In the genomic region with DNA sequence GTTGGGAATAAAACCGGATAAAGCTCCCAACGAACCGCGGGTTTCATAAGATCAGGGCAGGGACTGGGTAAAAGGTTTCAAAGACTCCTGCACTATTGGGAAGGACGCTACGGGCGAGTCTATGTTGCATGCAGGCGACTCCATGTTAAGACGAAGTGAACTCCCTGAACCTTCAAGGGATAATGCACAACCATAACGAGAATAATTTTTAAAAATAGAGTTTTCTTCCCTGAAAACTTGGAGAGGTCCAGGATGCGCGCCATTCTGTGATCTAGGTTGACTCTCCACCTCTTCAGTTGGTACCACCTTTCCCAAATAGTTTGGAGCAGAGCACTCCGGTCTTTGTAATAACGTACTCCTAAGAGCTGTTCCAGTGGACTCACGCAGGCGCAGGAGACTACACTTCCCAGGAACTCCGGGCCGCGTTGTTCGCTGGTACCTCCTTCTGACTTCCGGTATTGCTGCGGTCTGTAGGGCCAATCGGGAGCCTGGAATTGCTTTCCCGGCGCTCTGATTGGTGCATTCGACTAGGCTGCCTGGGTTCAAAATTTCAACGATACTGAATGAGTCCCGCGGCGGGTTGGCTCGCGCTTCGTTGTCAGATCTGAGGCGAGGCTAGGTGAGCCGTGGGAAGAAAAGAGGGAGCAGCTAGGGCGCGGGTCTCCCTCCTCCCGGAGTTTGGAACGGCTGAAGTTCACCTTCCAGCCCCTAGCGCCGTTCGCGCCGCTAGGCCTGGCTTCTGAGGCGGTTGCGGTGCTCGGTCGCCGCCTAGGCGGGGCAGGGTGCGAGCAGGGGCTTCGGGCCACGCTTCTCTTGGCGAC, we compare ENCODE assay signal across 8 cellular contexts. TPM values are rescaled to one million over a fixed set of nuclear protein-coding genes. Genes with fewer than 3 reads are reported as not detected.
A peak's percentile ranks its signal among the peaks of the same experiment; 100 is the strongest.
DNase-seq lines count a peak whose midpoint lies in the region; ATAC-seq and TF ChIP-seq lines count a peak whose summit lies in the region.

A gene with protein sequence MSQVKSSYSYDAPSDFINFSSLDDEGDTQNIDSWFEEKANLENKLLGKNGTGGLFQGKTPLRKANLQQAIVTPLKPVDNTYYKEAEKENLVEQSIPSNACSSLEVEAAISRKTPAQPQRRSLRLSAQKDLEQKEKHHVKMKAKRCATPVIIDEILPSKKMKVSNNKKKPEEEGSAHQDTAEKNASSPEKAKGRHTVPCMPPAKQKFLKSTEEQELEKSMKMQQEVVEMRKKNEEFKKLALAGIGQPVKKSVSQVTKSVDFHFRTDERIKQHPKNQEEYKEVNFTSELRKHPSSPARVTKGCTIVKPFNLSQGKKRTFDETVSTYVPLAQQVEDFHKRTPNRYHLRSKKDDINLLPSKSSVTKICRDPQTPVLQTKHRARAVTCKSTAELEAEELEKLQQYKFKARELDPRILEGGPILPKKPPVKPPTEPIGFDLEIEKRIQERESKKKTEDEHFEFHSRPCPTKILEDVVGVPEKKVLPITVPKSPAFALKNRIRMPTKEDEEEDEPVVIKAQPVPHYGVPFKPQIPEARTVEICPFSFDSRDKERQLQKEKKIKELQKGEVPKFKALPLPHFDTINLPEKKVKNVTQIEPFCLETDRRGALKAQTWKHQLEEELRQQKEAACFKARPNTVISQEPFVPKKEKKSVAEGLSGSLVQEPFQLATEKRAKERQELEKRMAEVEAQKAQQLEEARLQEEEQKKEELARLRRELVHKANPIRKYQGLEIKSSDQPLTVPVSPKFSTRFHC (plus strand): TSS at position 562 of the 821 bp plus-strand sequence. CDS start 18,187 bp downstream, outside the sequence.

- H3K36me3 ChIP-seq in BLaER1 (peaks cover 18% of the 10 kb centered on the region), kidney epithelial cell (ENCODE audit: control insufficient read depth, insufficient read depth, low read length) (no peaks in the 10 kb centered on the region)

- H3K27me3 ChIP-seq in BLaER1 (no peaks in the 10 kb centered on the region), kidney epithelial cell (ENCODE audit: control insufficient read depth, insufficient read depth, low read length) (no peaks in the 10 kb centered on the region)

- ATAC-seq in HG03439 (IDR thresholded peaks at IDR 0.05; ENCODE audit: unreplicated experiment), result peak; percentile 93

- no peaks in the 10 kb centered on the region for H3K9me3 ChIP-seq in BLaER1

- TF ChIP-seq CTCF in choroid plexus epithelial cell (conservative IDR thresholded peaks at IDR 0.05; ENCODE audit: low read depth, low read length), result peak; percentile 30
- TF ChIP-seq CTCF in kidney epithelial cell (IDR thresholded peaks at IDR 0.05; ENCODE audit: insufficient read depth, low read length, poor library complexity, severe bottlenecking), result peak; percentile 22

- H3K9ac ChIP-seq in BLaER1, result peak within 1 kb of the TSS; percentile 85

- peak within 1 kb of the TSS; percentile 74 for H3K4me2 ChIP-seq in BLaER1

- peak within 1 kb of the TSS; percentile 83 for H3K27ac ChIP-seq in BLaER1

- H3K4me1 ChIP-seq in BLaER1, result peaks cover 44% of the 10 kb centered on the region

- DNase-seq in GM19238 (ENCODE audit: insufficient read length, low spot score) (peak; percentile 95), NCI-H510A (lab: John Stamatoyannopoulos, UW) (peak; percentile 97), choroid plexus epithelial cell (ENCODE audit: low read depth) (peak; percentile 98), kidney epithelial cell (ENCODE audit: low read depth) (peak; percentile 89)
- DNase-seq in activated CD4-positive, alpha-beta T cell treated with anti-CD3 and anti-CD28 coated beads for 1 hour, result peak; percentile 67
- peak; percentile 55 to 59 for DNase-seq in stimulated activated CD4-positive, alpha-beta T cell treated with anti-CD3 and anti-CD28 coated beads, Interleukin-1b, Interleukin-23, amount 100 ng/mL, for 1 hour (ENCODE audit: low read depth in 2 of 2)

- peak within 1 kb of the TSS; percentile 80 for H3K4me3 ChIP-seq in BLaER1
- H3K4me3 ChIP-seq in choroid plexus epithelial cell (ENCODE audit: low read depth, low read length), result peak within 1 kb of the TSS; percentile 76
- peak within 1 kb of the TSS; percentile 83 for H3K4me3 ChIP-seq in kidney epithelial cell (ENCODE audit: low read depth, low read length)

- H4K20me1 ChIP-seq in BLaER1, result peaks cover 19% of the 10 kb centered on the region; the same call in 1 of the 2 replicates

RNA-seq across cellular contexts. Expression of the gene that starts here (rescaled TPM):
- total RNA-seq in kidney epithelial cell, result 16.0 and 16.1 TPM in 2 replicates

Comparison
In these comparisons a context has a peak if more than half of its experiments do, and no peak if none do; other contexts are left out.
1. Peak in every context shown above with its lines: DNase-seq, ATAC-seq, H3K4me3 ChIP-seq and H3K27ac ChIP-seq.